In genomic region chr12:56021882-56022497, GRCh38 we compare ENCODE assay signal across 9 cellular contexts. TPM values are rescaled to one million over a fixed set of nuclear protein-coding genes. Genes with fewer than 3 reads are reported as not detected.
DNase-seq lines count a peak whose midpoint lies in the region; TF ChIP-seq lines count a peak whose summit lies in the region.
"Had no signal": no experiment of that assay in that cellular context is flagged by ENCODE, and none has a peak within 500 bp of the region (broad histone marks: within the 10 kb centered on the region; RNA-seq: fewer than 3 reads in every experiment).

No MANE protein-coding gene starts in this region.

- H3K4me1 ChIP-seq in muscle layer of colon (ENCODE audit: insufficient read depth, low read length) (peaks cover 19% of the 10 kb centered on the region), urinary bladder (ENCODE audit: insufficient read depth) (no peaks in the 10 kb centered on the region), thyroid gland (peaks cover 0 to 20% of the 10 kb centered on the region in 2 donors)

- TF ChIP-seq CTCF in brain (conservative IDR thresholded peaks at IDR 0.05) (no peak), thyroid gland (IDR thresholded peaks at IDR 0.05) (no peak)

- no peak for DNase-seq in activated naive CD4-positive, alpha-beta T cell treated with anti-CD3 and anti-CD28 coated beads, Interleukin-2, amount 10 ng/mL, durations not matched to agents 7 days and 5 days
- no peak for DNase-seq in activated naive CD4-positive, alpha-beta T cell (lab: John Stamatoyannopoulos, UW)
- DNase-seq in thyroid gland, result no peak
- no peak for DNase-seq in AML-193 (lab: John Stamatoyannopoulos, UW)
- DNase-seq in activated CD4-positive, CD25-positive, alpha-beta regulatory T cell (lab: John Stamatoyannopoulos, UW), result no peak
- DNase-seq: dermis blood vessel endothelial cell had no signal

- WGBS in urinary bladder, result 22% methylated on average over 3 of the region's 3 CpGs
- WGBS in thyroid gland, 2 donors, result 36 to 49% methylated on average over 3 of the region's 3 CpGs

- CTCF ChIA-PET in activated naive CD4-positive, alpha-beta T cell treated with anti-CD3 and anti-CD28 coated beads, Interleukin-2, amount 10 ng/mL, durations not matched to agents 7 days and 5 days (lab: Charles Lee), result interaction anchor here (2.6 to 10.4 kb wide), 2 partner anchors 8 to 28 kb away, joined by 11 to 128 read pairs; partner anchors contain the start of gene SUOX

- H3K27me3 ChIP-seq in muscle layer of colon (ENCODE audit: control insufficient read depth in 1 of 2, insufficient read depth in 2 of 2, low read length in 2 of 2) (no peaks in the 10 kb centered on the region), thyroid gland (no peaks in the 10 kb centered on the region)

- H3K27ac ChIP-seq in muscle layer of colon (ENCODE audit: low read depth, low read length) (peak overlapping the region; percentile 84), urinary bladder (ENCODE audit: low read depth) (peak overlapping the region; percentile 5), thyroid gland (no peak overlapping the region)

- intact Hi-C loops in thyroid gland (cut with DNase I), result no loop called here

- peak overlapping the region in 1 of 2 donors; percentile 49 for H3K4me3 ChIP-seq in muscle layer of colon (ENCODE audit: low read depth in 1 of 2, low read length in 2 of 2)
- H3K4me3 ChIP-seq in urinary bladder (ENCODE audit: low read depth, low read length), result peak overlapping the region; percentile 38
- H3K4me3 ChIP-seq in thyroid gland (replicated peaks in 1 of 3), result no peak overlapping the region

- H3K36me3 Mint-ChIP-seq in activated naive CD4-positive, alpha-beta T cell treated with anti-CD3 and anti-CD28 coated beads, Interleukin-2, amount 10 ng/mL, durations not matched to agents 7 days and 5 days, result peaks cover 28% of the 10 kb centered on the region
- H3K36me3 Mint-ChIP-seq in brain, result peaks cover 31% of the 10 kb centered on the region

- H3K9me3 ChIP-seq in muscle layer of colon (ENCODE audit: low read length) (no peaks in the 10 kb centered on the region), thyroid gland (no peaks in the 10 kb centered on the region)

- H3K9me3 Mint-ChIP-seq in activated naive CD4-positive, alpha-beta T cell treated with anti-CD3 and anti-CD28 coated beads, Interleukin-2, amount 10 ng/mL, durations not matched to agents 7 days and 5 days, result no peaks in the 10 kb centered on the region
- H3K9me3 Mint-ChIP-seq in brain, result no peaks in the 10 kb centered on the region

- no peak for TF ChIP-seq POLR2A in thyroid gland (IDR thresholded peaks at IDR 0.05)

- peak overlapping the region; percentile 25 for H3K9ac ChIP-seq in muscle layer of colon (ENCODE audit: low read length)

- H3K27me3 Mint-ChIP-seq in activated naive CD4-positive, alpha-beta T cell treated with anti-CD3 and anti-CD28 coated beads, Interleukin-2, amount 10 ng/mL, durations not matched to agents 7 days and 5 days, result peaks cover 3% of the 10 kb centered on the region
- H3K27me3 Mint-ChIP-seq in brain, result peaks cover 5% of the 10 kb centered on the region

- H3K4me1 Mint-ChIP-seq in activated naive CD4-positive, alpha-beta T cell treated with anti-CD3 and anti-CD28 coated beads, Interleukin-2, amount 10 ng/mL, durations not matched to agents 7 days and 5 days, result peaks cover 59% of the 10 kb centered on the region
- peaks cover 78% of the 10 kb centered on the region for H3K4me1 Mint-ChIP-seq in brain

- H3K27ac Mint-ChIP-seq in activated naive CD4-positive, alpha-beta T cell treated with anti-CD3 and anti-CD28 coated beads, Interleukin-2, amount 10 ng/mL, durations not matched to agents 7 days and 5 days, result peak overlapping the region; percentile 90
- peak overlapping the region; percentile 99 to 100 (median 99) for H3K27ac Mint-ChIP-seq in brain

- H3K4me3 Mint-ChIP-seq in activated naive CD4-positive, alpha-beta T cell treated with anti-CD3 and anti-CD28 coated beads, Interleukin-2, amount 10 ng/mL, durations not matched to agents 7 days and 5 days, result peak overlapping the region; percentile 91
- peak overlapping the region; percentile 90 to 97 (median 91) for H3K4me3 Mint-ChIP-seq in brain

- peaks cover 18% of the 10 kb centered on the region for H3K36me3 ChIP-seq in muscle layer of colon (ENCODE audit: insufficient read depth, low read length)
- no peaks in the 10 kb centered on the region for H3K36me3 ChIP-seq in urinary bladder (ENCODE audit: insufficient read depth)
- H3K36me3 ChIP-seq in thyroid gland, result peaks cover 0 to 4% of the 10 kb centered on the region in 2 donors

RNA-seq across cellular contexts. Expression of gene IKZF4, which starts 1.1 kb away (rescaled TPM):
- polyA plus RNA-seq in brain (ENCODE audit: insufficient read depth, low read depth, low replicate concordance) (6.4 TPM), urinary bladder (8.0 TPM)
- total RNA-seq in urinary bladder (4.8 TPM), thyroid gland (10 to 100 TPM in 2 of 4 donors, 1 to 10 TPM in 2; 4.2 to 10.9 (median 9.4) TPM)

RNA-seq across cellular contexts. Expression of gene RPS26, which starts 19.7 kb away (rescaled TPM):
- 755 TPM for polyA plus RNA-seq in brain (ENCODE audit: insufficient read depth, low read depth, low replicate concordance)
- 96.2 TPM for total RNA-seq in urinary bladder
- polyA plus RNA-seq in urinary bladder, result 774 TPM
- total RNA-seq in thyroid gland, result 1,000 to 10,000 TPM in 1 of 4 donors, 100 to 1,000 TPM in 2, 10 to 100 TPM in 1; 81.4 to 1,193 (median 632) TPM

RNA-seq across cellular contexts. Expression of gene SUOX, which starts 24.9 kb away (rescaled TPM):
- polyA plus RNA-seq in brain (ENCODE audit: insufficient read depth, low read depth, low replicate concordance) (18.4 TPM), urinary bladder (31.3 TPM)
- total RNA-seq in urinary bladder (14.4 TPM), thyroid gland (10 to 100 TPM; 18.7 to 36.8 (median 36.2) TPM)

RNA-seq across cellular contexts. Expression of gene RAB5B, which starts 48.1 kb away (rescaled TPM):
- polyA plus RNA-seq in brain (ENCODE audit: insufficient read depth, low read depth, low replicate concordance) (156 TPM), urinary bladder (114 TPM)
- total RNA-seq in urinary bladder (57.5 TPM), thyroid gland (100 to 1,000 TPM; 104 to 119 (median 107) TPM)

RNA-seq across cellular contexts. Expression of gene CDK2, which starts 55.4 kb away (rescaled TPM):
- polyA plus RNA-seq in brain (ENCODE audit: insufficient read depth, low read depth, low replicate concordance) (52.2 TPM), urinary bladder (33.6 TPM)
- total RNA-seq in urinary bladder (32.3 TPM), thyroid gland (10 to 100 TPM; 13.9 to 17.2 (median 15.8) TPM)

Comparison
In these comparisons a context has a peak if more than half of its experiments do, and no peak if none do; other contexts are left out.
1. H3K27ac ChIP-seq: peak in muscle layer of colon (single experiment) and urinary bladder (single experiment); none in thyroid gland (0 of 3).